8 cellular contexts compared by ENCODE assay signal in the genomic region with DNA sequence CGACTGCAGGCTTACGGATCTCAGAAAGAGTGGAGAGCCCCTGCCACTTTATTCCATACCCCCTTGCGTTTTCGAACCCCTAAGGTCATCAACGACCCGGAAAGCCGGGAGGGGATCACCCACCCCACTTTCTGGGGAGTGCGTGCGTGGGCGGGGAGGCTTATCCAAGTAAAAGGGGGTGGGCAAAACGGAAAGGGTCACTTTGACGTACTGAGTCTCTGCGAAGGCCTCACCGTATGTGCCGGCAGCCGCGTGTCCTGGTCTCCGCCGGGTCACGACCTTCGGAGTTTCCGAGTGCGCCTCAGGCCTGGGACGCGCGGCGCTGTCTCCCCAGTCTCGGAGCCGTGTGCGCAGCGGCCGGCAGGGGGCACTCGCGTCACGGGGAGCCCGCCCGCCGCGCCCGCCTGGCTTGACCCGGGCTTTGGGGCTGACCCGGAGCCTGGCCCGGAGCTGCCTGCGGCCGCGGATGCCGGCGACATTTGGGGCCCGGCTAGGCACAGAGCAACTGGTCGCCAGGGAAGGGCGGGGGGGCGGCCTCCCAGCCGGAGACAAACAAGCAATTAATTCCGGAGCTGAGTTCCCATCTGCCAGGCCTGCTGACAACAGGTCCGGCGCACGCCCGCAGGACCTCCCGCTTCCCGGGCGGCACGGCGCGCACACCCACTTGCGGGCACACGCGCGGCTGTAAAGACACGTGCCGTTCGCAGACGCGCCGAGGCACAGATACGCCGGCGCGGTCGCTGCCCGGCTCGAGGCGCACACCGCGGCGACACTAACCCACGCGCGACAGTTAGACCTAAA. TPM values are rescaled to one million over a fixed set of nuclear protein-coding genes. Genes with fewer than 3 reads are reported as not detected.
DNase-seq lines count a peak whose midpoint lies in the region; ATAC-seq and TF ChIP-seq lines count a peak whose summit lies in the region.

No MANE protein-coding gene starts in this region.

- no peaks in the 10 kb centered on the region for H3K4me1 Mint-ChIP-seq in activated T-helper 2 cell treated with anti-CD3 and anti-CD28 coated beads, Interferon-gamma antibody, Interleukin-2, Interleukin-4, amounts not matched to agents 10 μg/mL and 5 μg/mL and 100 μg/mL, durations not matched to agents 14 hours and 24 hours and 36 hours (ENCODE audit: low read depth)

- peak overlapping the region; percentile 33 for H3K4me3 Mint-ChIP-seq in activated T-helper 2 cell treated with anti-CD3 and anti-CD28 coated beads, Interferon-gamma antibody, Interleukin-2, Interleukin-4, amounts not matched to agents 10 μg/mL and 5 μg/mL and 100 μg/mL, durations not matched to agents 14 hours and 24 hours and 36 hours (ENCODE audit: low read depth)

- in situ Hi-C loops in HAP-1 (cut with MboI; ENCODE audit: low sequenced_read_pairs): no loop called here

- no peak for DNase-seq in AG09319 (ENCODE audit: extremely low read depth, low read depth)
- peak; percentile 49 to 80 for DNase-seq in HAP-1 (ENCODE audit: low spot score in 2 of 2)
- peak; percentile 1 for DNase-seq in OCI-M1 (lab: John Stamatoyannopoulos, UW)
- DNase-seq in activated T-helper 2 cell treated with anti-CD3 and anti-CD28 coated beads, Interferon-gamma antibody, Interleukin-2, Interleukin-4, amounts not matched to agents 10 μg/mL and 5 μg/mL and 100 μg/mL, durations not matched to agents 14 hours and 24 hours and 36 hours (ENCODE audit: low spot score): peak; percentile 52
- peak; percentile 3 for DNase-seq in fibroblast of the conjunctiva (ENCODE audit: low read depth)
- peak; percentile 59 for DNase-seq in superior temporal gyrus (ENCODE audit: extremely low spot score)

- ATAC-seq in HG03442 (IDR thresholded peaks at IDR 0.05; ENCODE audit: unreplicated experiment): no peak

- H3K27ac Mint-ChIP-seq in activated T-helper 2 cell treated with anti-CD3 and anti-CD28 coated beads, Interferon-gamma antibody, Interleukin-2, Interleukin-4, amounts not matched to agents 10 μg/mL and 5 μg/mL and 100 μg/mL, durations not matched to agents 14 hours and 24 hours and 36 hours: no peak overlapping the region

- intact Hi-C loops in activated T-helper 2 cell treated with anti-CD3 and anti-CD28 coated beads, Interferon-gamma antibody, Interleukin-2, Interleukin-4, amounts not matched to agents 10 μg/mL and 5 μg/mL and 100 μg/mL, durations not matched to agents 14 hours and 24 hours and 36 hours (cut with micrococcal nuclease): loop anchor here (5.0 kb wide), 1 partner anchor 425 kb away; no protein-coding TSS in a partner anchor

- H3K27me3 ChIP-seq in HAP-1 (ENCODE audit: low read depth): peaks cover 32% of the 10 kb centered on the region
- H3K27me3 ChIP-seq in neuron (ENCODE audit: insufficient read depth, low read length): peaks cover 45% of the 10 kb centered on the region

- H3K36me3 ChIP-seq in HAP-1 (replicated peaks) (no peaks in the 10 kb centered on the region), neuron (ENCODE audit: insufficient read depth, low read length) (no peaks in the 10 kb centered on the region)

- H3K9me3 ChIP-seq in HAP-1 (no peaks in the 10 kb centered on the region), neuron (ENCODE audit: low read length) (no peaks in the 10 kb centered on the region)

- peaks cover 9% of the 10 kb centered on the region for H3K4me1 ChIP-seq in HAP-1
- peaks cover 30% of the 10 kb centered on the region for H3K4me1 ChIP-seq in neuron (ENCODE audit: insufficient read depth, low read length)

- H3K9me3 Mint-ChIP-seq in activated T-helper 2 cell treated with anti-CD3 and anti-CD28 coated beads, Interferon-gamma antibody, Interleukin-2, Interleukin-4, amounts not matched to agents 10 μg/mL and 5 μg/mL and 100 μg/mL, durations not matched to agents 14 hours and 24 hours and 36 hours: no peaks in the 10 kb centered on the region

- H3K4me3 ChIP-seq in HAP-1 (peak overlapping the region; percentile 55), neuron (ENCODE audit: low read length) (peak overlapping the region; percentile 52)

- H2AFZ ChIP-seq in neuron (ENCODE audit: low read depth, low read length): peak overlapping the region; percentile 64

- peak; percentile 44 for TF ChIP-seq CTCF in AG09319 (IDR thresholded peaks at IDR 0.05; ENCODE audit: low read depth, low read length)

- H3K27me3 Mint-ChIP-seq in activated T-helper 2 cell treated with anti-CD3 and anti-CD28 coated beads, Interferon-gamma antibody, Interleukin-2, Interleukin-4, amounts not matched to agents 10 μg/mL and 5 μg/mL and 100 μg/mL, durations not matched to agents 14 hours and 24 hours and 36 hours (ENCODE audit: low read depth): peaks cover 27% of the 10 kb centered on the region

- no peaks in the 10 kb centered on the region for H3K36me3 Mint-ChIP-seq in activated T-helper 2 cell treated with anti-CD3 and anti-CD28 coated beads, Interferon-gamma antibody, Interleukin-2, Interleukin-4, amounts not matched to agents 10 μg/mL and 5 μg/mL and 100 μg/mL, durations not matched to agents 14 hours and 24 hours and 36 hours (ENCODE audit: low read depth)

RNA-seq across cellular contexts. Expression of a gene that starts 0.9 kb away (rescaled TPM):
- total RNA-seq in activated T-helper 2 cell treated with anti-CD3 and anti-CD28 coated beads, Interferon-gamma antibody, Interleukin-2, Interleukin-4, amounts not matched to agents 10 μg/mL and 5 μg/mL and 100 μg/mL, durations not matched to agents 14 hours and 24 hours and 36 hours: 0.28 and 0.34 TPM in 2 replicates

RNA-seq across cellular contexts. Expression of a gene that starts 52.0 kb away (rescaled TPM):
- not detected in 2 replicates for total RNA-seq in activated T-helper 2 cell treated with anti-CD3 and anti-CD28 coated beads, Interferon-gamma antibody, Interleukin-2, Interleukin-4, amounts not matched to agents 10 μg/mL and 5 μg/mL and 100 μg/mL, durations not matched to agents 14 hours and 24 hours and 36 hours
